1 cellular context compared by ENCODE assay signal in the genomic region with DNA sequence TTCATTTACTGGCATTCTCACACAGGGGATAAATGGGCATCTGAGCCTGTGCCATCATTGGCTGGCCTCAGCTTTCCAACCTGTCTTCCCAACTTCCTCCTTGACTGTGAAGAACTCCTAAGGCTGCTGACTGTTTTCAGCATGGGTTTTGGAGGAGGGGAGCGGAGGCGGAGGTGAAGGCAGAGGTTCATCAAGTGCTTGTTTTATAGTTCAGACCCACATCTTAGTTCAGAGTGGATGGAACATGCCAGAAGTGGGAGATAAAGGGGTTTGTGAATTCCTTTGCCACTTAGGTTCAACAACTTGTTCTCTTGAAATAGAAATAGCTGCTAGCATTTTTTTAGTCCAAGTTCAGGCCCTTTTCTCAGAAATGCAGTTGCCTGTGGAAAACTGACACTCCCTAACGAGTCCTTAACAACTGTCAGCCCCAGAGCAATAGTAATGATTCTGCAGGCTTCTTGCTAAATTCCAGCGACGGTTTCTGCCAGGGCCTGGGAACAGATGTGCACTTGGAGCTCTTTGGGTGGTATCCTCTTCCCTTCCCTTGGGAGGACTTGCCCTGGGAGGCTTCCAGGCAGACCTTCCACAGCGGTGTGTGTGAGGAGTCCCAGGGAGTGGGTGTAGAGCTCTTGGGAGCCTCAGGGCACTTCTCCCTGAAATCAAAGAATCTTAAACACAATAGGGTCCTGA.
TF ChIP-seq lines count a peak whose summit lies in the region.

No MANE protein-coding gene starts in this region.

TF ChIP-seq in H1, 55 proteins besides CTCF, POLR2A, EP300 and RAD21 (continued from another document):
- TF ChIP-seq EGR1 (IDR thresholded peaks at IDR 0.05; ENCODE audit: borderline replicate concordance, low read depth, low read length) (no peak), CBX8 (IDR thresholded peaks at IDR 0.05; ENCODE audit: borderline replicate concordance, low read depth, low read length) (no peak), HDAC6 (IDR thresholded peaks at IDR 0.05; ENCODE audit: low read depth, low read length) (no peak), RFX5 (IDR thresholded peaks at IDR 0.05; ENCODE audit: borderline replicate concordance, low read depth, low read length) (no peak), GABPA (IDR thresholded peaks at IDR 0.05; ENCODE audit: borderline replicate concordance, insufficient read depth, low read length) (no peak), JUND (IDR thresholded peaks at IDR 0.05; ENCODE audit: low read length) (no peak), NRF1 (IDR thresholded peaks at IDR 0.05; ENCODE audit: low read depth, low read length) (no peak), TCF12 (IDR thresholded peaks at IDR 0.05; ENCODE audit: low read depth, low read length) (no peak), TEAD4 (IDR thresholded peaks at IDR 0.05; ENCODE audit: low read depth, low read length) (no peak), HDAC2 (IDR thresholded peaks at IDR 0.05; ENCODE audit: borderline replicate concordance in 1 of 2, low read depth in 2 of 2, low read length in 2 of 2) (no peak), SIRT6 (IDR thresholded peaks at IDR 0.05; ENCODE audit: low read length) (no peak), BACH1 (IDR thresholded peaks at IDR 0.05; ENCODE audit: low read length) (no peak), ASH2L (IDR thresholded peaks at IDR 0.05; ENCODE audit: low read length) (no peak)
- TF ChIP-seq, protein P1, sequence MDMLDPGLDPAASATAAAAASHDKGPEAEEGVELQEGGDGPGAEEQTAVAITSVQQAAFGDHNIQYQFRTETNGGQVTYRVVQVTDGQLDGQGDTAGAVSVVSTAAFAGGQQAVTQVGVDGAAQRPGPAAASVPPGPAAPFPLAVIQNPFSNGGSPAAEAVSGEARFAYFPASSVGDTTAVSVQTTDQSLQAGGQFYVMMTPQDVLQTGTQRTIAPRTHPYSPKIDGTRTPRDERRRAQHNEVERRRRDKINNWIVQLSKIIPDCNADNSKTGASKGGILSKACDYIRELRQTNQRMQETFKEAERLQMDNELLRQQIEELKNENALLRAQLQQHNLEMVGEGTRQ (IDR thresholded peaks at IDR 0.05; ENCODE audit: low read length) = no peak
- TF ChIP-seq, protein P2, sequence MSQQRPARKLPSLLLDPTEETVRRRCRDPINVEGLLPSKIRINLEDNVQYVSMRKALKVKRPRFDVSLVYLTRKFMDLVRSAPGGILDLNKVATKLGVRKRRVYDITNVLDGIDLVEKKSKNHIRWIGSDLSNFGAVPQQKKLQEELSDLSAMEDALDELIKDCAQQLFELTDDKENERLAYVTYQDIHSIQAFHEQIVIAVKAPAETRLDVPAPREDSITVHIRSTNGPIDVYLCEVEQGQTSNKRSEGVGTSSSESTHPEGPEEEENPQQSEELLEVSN (IDR thresholded peaks at IDR 0.05) = no peak
- TF ChIP-seq, protein P3, sequence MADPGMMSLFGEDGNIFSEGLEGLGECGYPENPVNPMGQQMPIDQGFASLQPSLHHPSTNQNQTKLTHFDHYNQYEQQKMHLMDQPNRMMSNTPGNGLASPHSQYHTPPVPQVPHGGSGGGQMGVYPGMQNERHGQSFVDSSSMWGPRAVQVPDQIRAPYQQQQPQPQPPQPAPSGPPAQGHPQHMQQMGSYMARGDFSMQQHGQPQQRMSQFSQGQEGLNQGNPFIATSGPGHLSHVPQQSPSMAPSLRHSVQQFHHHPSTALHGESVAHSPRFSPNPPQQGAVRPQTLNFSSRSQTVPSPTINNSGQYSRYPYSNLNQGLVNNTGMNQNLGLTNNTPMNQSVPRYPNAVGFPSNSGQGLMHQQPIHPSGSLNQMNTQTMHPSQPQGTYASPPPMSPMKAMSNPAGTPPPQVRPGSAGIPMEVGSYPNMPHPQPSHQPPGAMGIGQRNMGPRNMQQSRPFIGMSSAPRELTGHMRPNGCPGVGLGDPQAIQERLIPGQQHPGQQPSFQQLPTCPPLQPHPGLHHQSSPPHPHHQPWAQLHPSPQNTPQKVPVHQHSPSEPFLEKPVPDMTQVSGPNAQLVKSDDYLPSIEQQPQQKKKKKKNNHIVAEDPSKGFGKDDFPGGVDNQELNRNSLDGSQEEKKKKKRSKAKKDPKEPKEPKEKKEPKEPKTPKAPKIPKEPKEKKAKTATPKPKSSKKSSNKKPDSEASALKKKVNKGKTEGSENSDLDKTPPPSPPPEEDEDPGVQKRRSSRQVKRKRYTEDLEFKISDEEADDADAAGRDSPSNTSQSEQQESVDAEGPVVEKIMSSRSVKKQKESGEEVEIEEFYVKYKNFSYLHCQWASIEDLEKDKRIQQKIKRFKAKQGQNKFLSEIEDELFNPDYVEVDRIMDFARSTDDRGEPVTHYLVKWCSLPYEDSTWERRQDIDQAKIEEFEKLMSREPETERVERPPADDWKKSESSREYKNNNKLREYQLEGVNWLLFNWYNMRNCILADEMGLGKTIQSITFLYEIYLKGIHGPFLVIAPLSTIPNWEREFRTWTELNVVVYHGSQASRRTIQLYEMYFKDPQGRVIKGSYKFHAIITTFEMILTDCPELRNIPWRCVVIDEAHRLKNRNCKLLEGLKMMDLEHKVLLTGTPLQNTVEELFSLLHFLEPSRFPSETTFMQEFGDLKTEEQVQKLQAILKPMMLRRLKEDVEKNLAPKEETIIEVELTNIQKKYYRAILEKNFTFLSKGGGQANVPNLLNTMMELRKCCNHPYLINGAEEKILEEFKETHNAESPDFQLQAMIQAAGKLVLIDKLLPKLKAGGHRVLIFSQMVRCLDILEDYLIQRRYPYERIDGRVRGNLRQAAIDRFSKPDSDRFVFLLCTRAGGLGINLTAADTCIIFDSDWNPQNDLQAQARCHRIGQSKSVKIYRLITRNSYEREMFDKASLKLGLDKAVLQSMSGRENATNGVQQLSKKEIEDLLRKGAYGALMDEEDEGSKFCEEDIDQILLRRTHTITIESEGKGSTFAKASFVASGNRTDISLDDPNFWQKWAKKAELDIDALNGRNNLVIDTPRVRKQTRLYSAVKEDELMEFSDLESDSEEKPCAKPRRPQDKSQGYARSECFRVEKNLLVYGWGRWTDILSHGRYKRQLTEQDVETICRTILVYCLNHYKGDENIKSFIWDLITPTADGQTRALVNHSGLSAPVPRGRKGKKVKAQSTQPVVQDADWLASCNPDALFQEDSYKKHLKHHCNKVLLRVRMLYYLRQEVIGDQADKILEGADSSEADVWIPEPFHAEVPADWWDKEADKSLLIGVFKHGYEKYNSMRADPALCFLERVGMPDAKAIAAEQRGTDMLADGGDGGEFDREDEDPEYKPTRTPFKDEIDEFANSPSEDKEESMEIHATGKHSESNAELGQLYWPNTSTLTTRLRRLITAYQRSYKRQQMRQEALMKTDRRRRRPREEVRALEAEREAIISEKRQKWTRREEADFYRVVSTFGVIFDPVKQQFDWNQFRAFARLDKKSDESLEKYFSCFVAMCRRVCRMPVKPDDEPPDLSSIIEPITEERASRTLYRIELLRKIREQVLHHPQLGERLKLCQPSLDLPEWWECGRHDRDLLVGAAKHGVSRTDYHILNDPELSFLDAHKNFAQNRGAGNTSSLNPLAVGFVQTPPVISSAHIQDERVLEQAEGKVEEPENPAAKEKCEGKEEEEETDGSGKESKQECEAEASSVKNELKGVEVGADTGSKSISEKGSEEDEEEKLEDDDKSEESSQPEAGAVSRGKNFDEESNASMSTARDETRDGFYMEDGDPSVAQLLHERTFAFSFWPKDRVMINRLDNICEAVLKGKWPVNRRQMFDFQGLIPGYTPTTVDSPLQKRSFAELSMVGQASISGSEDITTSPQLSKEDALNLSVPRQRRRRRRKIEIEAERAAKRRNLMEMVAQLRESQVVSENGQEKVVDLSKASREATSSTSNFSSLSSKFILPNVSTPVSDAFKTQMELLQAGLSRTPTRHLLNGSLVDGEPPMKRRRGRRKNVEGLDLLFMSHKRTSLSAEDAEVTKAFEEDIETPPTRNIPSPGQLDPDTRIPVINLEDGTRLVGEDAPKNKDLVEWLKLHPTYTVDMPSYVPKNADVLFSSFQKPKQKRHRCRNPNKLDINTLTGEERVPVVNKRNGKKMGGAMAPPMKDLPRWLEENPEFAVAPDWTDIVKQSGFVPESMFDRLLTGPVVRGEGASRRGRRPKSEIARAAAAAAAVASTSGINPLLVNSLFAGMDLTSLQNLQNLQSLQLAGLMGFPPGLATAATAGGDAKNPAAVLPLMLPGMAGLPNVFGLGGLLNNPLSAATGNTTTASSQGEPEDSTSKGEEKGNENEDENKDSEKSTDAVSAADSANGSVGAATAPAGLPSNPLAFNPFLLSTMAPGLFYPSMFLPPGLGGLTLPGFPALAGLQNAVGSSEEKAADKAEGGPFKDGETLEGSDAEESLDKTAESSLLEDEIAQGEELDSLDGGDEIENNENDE (IDR thresholded peaks at IDR 0.05; ENCODE audit: insufficient replicate concordance, low read length) = no peak
- TF ChIP-seq, protein P4, sequence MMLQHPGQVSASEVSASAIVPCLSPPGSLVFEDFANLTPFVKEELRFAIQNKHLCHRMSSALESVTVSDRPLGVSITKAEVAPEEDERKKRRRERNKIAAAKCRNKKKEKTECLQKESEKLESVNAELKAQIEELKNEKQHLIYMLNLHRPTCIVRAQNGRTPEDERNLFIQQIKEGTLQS (IDR thresholded peaks at IDR 0.05; ENCODE audit: insufficient read depth, low read depth, low read length) = no peak
